Comparison of ENCODE assay signal across 8 cellular contexts in the genomic region with DNA sequence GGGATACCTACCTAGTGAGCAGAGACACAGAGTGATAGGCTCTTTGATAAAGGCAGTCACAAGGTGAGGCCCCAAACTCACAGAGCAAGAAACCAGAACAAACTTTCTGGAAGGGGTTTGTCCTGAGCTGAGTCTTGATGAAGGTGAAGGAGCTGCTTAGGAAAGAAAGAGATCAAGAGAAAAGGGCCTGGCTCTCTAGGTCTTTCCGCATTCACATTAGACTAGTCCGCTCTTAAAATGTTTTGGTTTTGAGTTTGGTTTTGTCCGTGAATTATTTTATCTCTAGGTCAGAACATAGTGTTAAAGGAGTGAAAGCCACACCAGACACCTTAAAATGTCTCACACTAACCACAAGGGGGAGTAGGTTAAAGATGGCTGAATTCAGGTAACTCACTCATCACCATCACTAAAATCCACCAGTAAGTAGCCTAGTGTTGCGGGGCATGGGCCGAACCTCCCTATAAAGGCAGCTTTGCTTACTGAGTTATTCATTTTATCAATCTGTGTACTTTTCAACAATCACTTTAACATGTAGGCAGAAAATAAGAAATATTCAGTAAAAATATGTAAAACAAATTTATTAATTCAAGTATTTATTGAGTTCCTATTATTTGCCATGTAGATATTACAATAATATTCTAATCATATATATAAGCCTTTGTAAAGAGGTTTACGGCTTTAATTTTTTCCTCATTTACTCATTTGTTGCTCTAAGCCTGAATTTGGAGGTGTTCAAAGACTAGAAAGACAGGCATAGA.
DNase-seq lines count a peak whose midpoint lies in the region; ATAC-seq and TF ChIP-seq lines count a peak whose summit lies in the region.

No MANE protein-coding gene starts in this region.

- TF ChIP-seq EP300 in esophagus muscularis mucosa (IDR thresholded peaks at IDR 0.05) = no peak

- WGBS in esophagus muscularis mucosa = 62% methylated on average over 6 of the region's 6 CpGs

- no peak overlapping the region for H3K4me3 ChIP-seq in SJSA1
- H3K4me3 ChIP-seq in esophagus muscularis mucosa = no peak overlapping the region

- peak overlapping the region; percentile 25; the same call in 1 of the 2 replicates for H3K27ac ChIP-seq in SJSA1
- no peak overlapping the region for H3K27ac ChIP-seq in esophagus muscularis mucosa (replicated peaks in 1 of 4)

- no peaks in the 10 kb centered on the region for H3K9me3 Mint-ChIP-seq in activated T-cell treated with anti-CD3 and anti-CD28 coated beads, Interleukin-2, amount 50 U/mL, for 4 hours
- H3K9me3 Mint-ChIP-seq in osteocyte (ENCODE audit: unreplicated experiment) = peaks cover 17% of the 10 kb centered on the region

- no peak for TF ChIP-seq POLR2A in esophagus muscularis mucosa (IDR thresholded peaks at IDR 0.05; ENCODE audit: low read depth)

- H3K27ac Mint-ChIP-seq in osteocyte (ENCODE audit: unreplicated experiment) = peak overlapping the region; percentile 80

- no peaks in the 10 kb centered on the region for H3K4me1 Mint-ChIP-seq in activated T-cell treated with anti-CD3 and anti-CD28 coated beads, Interleukin-2, amount 50 U/mL, for 4 hours (ENCODE audit: low read depth)
- H3K4me1 Mint-ChIP-seq in osteocyte (ENCODE audit: unreplicated experiment) = peaks cover 22% of the 10 kb centered on the region

- DNase-seq in activated T-cell treated with anti-CD3 and anti-CD28 coated beads, Interleukin-2, amount 50 U/mL, for 4 hours = no peak
- no peak for DNase-seq in activated T-cell treated with anti-CD3 and anti-CD28 coated beads, Interleukin-2, amount 50 U/mL, for 1 hour
- no peak for DNase-seq in SJSA1 (ENCODE audit: low read depth in 1 of 2, low spot score in 2 of 2)
- DNase-seq in esophagus muscularis mucosa (ENCODE audit: extremely low spot score) = no peak
- DNase-seq in osteocyte (ENCODE audit: extremely low spot score, unreplicated experiment) = no peak
- no peak for DNase-seq in foreskin melanocyte

- H3K9me3 ChIP-seq in SJSA1 (replicated peaks) = no peaks in the 10 kb centered on the region
- H3K9me3 ChIP-seq in esophagus muscularis mucosa = no peaks in the 10 kb centered on the region

- TF ChIP-seq CTCF in LNCAP (IDR thresholded peaks at IDR 0.05) (peak; percentile 70), esophagus muscularis mucosa (IDR thresholded peaks at IDR 0.05) (peak; percentile 41 to 65 (median 58)), osteocyte (IDR thresholded peaks at IDR 0.05) (peak; percentile 56)

- no peaks in the 10 kb centered on the region for H3K36me3 Mint-ChIP-seq in activated T-cell treated with anti-CD3 and anti-CD28 coated beads, Interleukin-2, amount 50 U/mL, for 4 hours (ENCODE audit: insufficient read depth)
- H3K36me3 Mint-ChIP-seq in osteocyte (ENCODE audit: unreplicated experiment) = peaks cover 10% of the 10 kb centered on the region

- no peak overlapping the region for H3K4me3 Mint-ChIP-seq in activated T-cell treated with anti-CD3 and anti-CD28 coated beads, Interleukin-2, amount 50 U/mL, for 4 hours
- no peak overlapping the region for H3K4me3 Mint-ChIP-seq in osteocyte (ENCODE audit: unreplicated experiment)

- H3K36me3 ChIP-seq in SJSA1 = no peaks in the 10 kb centered on the region
- no peaks in the 10 kb centered on the region for H3K36me3 ChIP-seq in esophagus muscularis mucosa

- H3K27me3 ChIP-seq in SJSA1 (replicated peaks) = no peaks in the 10 kb centered on the region
- no peaks in the 10 kb centered on the region for H3K27me3 ChIP-seq in esophagus muscularis mucosa

- intact Hi-C loops in esophagus muscularis mucosa (cut with DNase I) = loop anchor here (5.0 to 10.0 kb wide), 2 partner anchors 128 to 211 kb away; no protein-coding TSS in a partner anchor

- H3K4me1 ChIP-seq in SJSA1 (replicated peaks) = peaks cover 5% of the 10 kb centered on the region; the same call in 1 of the 2 replicates
- no peaks in the 10 kb centered on the region for H3K4me1 ChIP-seq in esophagus muscularis mucosa

- peaks cover 3% of the 10 kb centered on the region for H3K27me3 Mint-ChIP-seq in activated T-cell treated with anti-CD3 and anti-CD28 coated beads, Interleukin-2, amount 50 U/mL, for 4 hours (ENCODE audit: low read depth)
- no peaks in the 10 kb centered on the region for H3K27me3 Mint-ChIP-seq in osteocyte (ENCODE audit: unreplicated experiment)

- ATAC-seq in activated T-cell treated with anti-CD3 and anti-CD28 coated beads, Interleukin-2, amount 50 U/mL, for 4 hours = peak; percentile 61 to 66
- peak; percentile 89 for ATAC-seq in GM21619 (IDR thresholded peaks at IDR 0.05; ENCODE audit: unreplicated experiment)
